1 cellular context compared by ENCODE assay signal in the genomic region with DNA sequence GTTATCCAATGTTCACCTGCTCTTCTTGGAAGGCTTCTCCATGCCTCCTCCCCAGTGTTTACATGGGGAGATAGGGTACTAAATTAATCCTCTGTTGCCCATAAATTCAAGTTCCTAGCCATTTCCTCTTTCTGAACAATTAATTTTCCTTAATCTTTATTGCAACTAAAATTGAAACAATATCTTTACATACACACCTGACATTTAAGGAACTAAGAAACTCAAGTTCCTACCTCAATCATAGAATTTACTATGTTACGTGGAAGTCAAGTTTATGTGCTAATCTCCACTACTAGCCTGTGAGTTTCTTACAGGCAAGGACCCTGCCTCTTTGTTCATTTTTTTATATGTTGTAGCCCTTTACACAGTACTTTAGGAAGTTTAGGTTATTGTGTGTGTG.
TF ChIP-seq lines count a peak whose summit lies in the region.

No MANE protein-coding gene starts in this region.

TF ChIP-seq in H1, 55 proteins besides CTCF, POLR2A, EP300 and RAD21:
- no peak for TF ChIP-seq EZH2 (IDR thresholded peaks at IDR 0.05; ENCODE audit: low read depth, low read length, severe bottlenecking)
- TF ChIP-seq RFX5 (IDR thresholded peaks at IDR 0.05; ENCODE audit: borderline replicate concordance, low read depth, low read length), result no peak
- no peak for TF ChIP-seq JUND (IDR thresholded peaks at IDR 0.05; ENCODE audit: low read length)
- no peak for TF ChIP-seq SRF (IDR thresholded peaks at IDR 0.05; ENCODE audit: low read depth, low read length)
- no peak for TF ChIP-seq POLR2AphosphoS5 (IDR thresholded peaks at IDR 0.05; ENCODE audit: low read depth, low read length)
- no peak for TF ChIP-seq SP2 (IDR thresholded peaks at IDR 0.05; ENCODE audit: low read length)
- no peak for TF ChIP-seq GABPA (IDR thresholded peaks at IDR 0.05; ENCODE audit: borderline replicate concordance, insufficient read depth, low read length)
- TF ChIP-seq NRF1 (IDR thresholded peaks at IDR 0.05; ENCODE audit: low read depth, low read length), result no peak
- no peak for TF ChIP-seq TEAD4 (IDR thresholded peaks at IDR 0.05; ENCODE audit: low read depth, low read length)
- TF ChIP-seq KDM1A (IDR thresholded peaks at IDR 0.05; ENCODE audit: borderline replicate concordance, low read length), result no peak
